7 cellular contexts compared by ENCODE assay signal in the genomic region with DNA sequence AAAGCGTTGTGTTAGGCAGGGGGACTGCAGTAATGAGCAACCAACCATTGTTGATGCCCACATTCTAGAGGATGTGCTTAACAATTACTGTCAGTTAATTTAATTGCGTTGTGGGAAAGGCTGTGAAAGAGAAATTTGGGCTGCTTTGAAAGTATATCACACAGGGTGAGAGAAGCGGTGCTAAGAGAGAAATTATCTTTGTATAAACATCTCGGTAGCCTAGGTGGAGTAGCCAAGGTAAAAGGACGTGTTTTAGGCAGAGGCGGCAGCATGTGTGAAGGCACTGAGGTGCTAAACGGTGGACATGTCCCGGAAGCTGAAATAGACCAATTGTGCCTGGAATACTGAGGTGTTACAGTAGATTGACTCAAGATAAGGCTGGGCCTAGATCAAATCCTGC.
"Had no signal": no experiment of that assay in that cellular context is flagged by ENCODE, and none has a peak within 500 bp of the region (broad histone marks: within the 10 kb centered on the region; RNA-seq: fewer than 3 reads in every experiment).

No MANE protein-coding gene starts in this region.

- H3K27ac Mint-ChIP-seq: GM23338, H9 had no signal

- H3K4me3 Mint-ChIP-seq: GM23338, H9 had no signal

- DNase-seq: H9, HCEC 1CT, IMR-90 had no signal

- H3K4me3 ChIP-seq: GM23338 had no signal

- FAIRE-seq: H1, H54, HTR-8/SVneo had no signal
